21 cellular contexts compared by ENCODE assay signal in genomic region chr20:33863440-33864323, GRCh38. TPM values are rescaled to one million over a fixed set of nuclear protein-coding genes. Genes with fewer than 3 reads are reported as not detected.
DNase-seq lines count a peak whose midpoint lies in the region; ATAC-seq, FAIRE-seq and TF ChIP-seq lines count a peak whose summit lies in the region.
"Had no signal": no experiment of that assay in that cellular context is flagged by ENCODE, and none has a peak within 500 bp of the region (broad histone marks: within the 10 kb centered on the region; RNA-seq: fewer than 3 reads in every experiment).

No MANE protein-coding gene starts in this region.

- H3K9me3 Mint-ChIP-seq in CD4-positive, CD25-positive, alpha-beta regulatory T cell = no peaks in the 10 kb centered on the region
- peaks cover 2% of the 10 kb centered on the region for H3K9me3 Mint-ChIP-seq in astrocyte (ENCODE audit: unreplicated experiment)
- H3K9me3 Mint-ChIP-seq in activated naive CD8-positive, alpha-beta T cell treated with anti-CD3 and anti-CD28 coated beads for 36 hours = no peaks in the 10 kb centered on the region
- H3K9me3 Mint-ChIP-seq: activated T-cell treated with anti-CD3 and anti-CD28 coated beads, Interleukin-2, amount 50 U/mL, for 24 hours; naive thymus-derived CD8-positive, alpha-beta T cell had no signal

- no peak for FAIRE-seq in astrocyte (lab: Jason Lieb, UNC)
- FAIRE-seq: D721Med, islet of Langerhans, small intestine had no signal

- H4K20me1 ChIP-seq in KMS-11 (ENCODE audit: insufficient read depth) = no peaks in the 10 kb centered on the region
- peaks cover 1% of the 10 kb centered on the region for H4K20me1 ChIP-seq in astrocyte (ENCODE audit: insufficient read depth, low read length)

- TF ChIP-seq CTCF in KMS-11 (conservative IDR thresholded peaks at IDR 0.05; ENCODE audit: low read depth, low read length) = no peak
- no peak for TF ChIP-seq CTCF in astrocyte (IDR thresholded peaks at IDR 0.05; ENCODE audit: insufficient read depth, low read depth, low read length)

- H3K4me1 Mint-ChIP-seq in CD4-positive, CD25-positive, alpha-beta regulatory T cell = peaks cover 9 to 17% (median 11%) of the 10 kb centered on the region in 4 donors
- no peaks in the 10 kb centered on the region for H3K4me1 Mint-ChIP-seq in astrocyte (ENCODE audit: low read depth, unreplicated experiment)
- peaks cover 9% of the 10 kb centered on the region for H3K4me1 Mint-ChIP-seq in activated naive CD8-positive, alpha-beta T cell treated with anti-CD3 and anti-CD28 coated beads for 36 hours

- H3K36me3 ChIP-seq in CD4-positive, CD25-positive, alpha-beta regulatory T cell (ENCODE audit: control insufficient read depth, insufficient read depth, low read length) = no peaks in the 10 kb centered on the region
- no peaks in the 10 kb centered on the region for H3K36me3 ChIP-seq in KMS-11 (ENCODE audit: insufficient read depth)
- H3K36me3 ChIP-seq in astrocyte (ENCODE audit: insufficient read depth, low read length) = no peaks in the 10 kb centered on the region
- no peaks in the 10 kb centered on the region for H3K36me3 ChIP-seq in neuronal stem cell (replicated peaks in 1 of 2; ENCODE audit: control insufficient read depth in 2 of 2, insufficient read depth in 2 of 2, low read length in 2 of 2)
- H3K36me3 ChIP-seq: gastroesophageal sphincter, left ventricle myocardium inferior had no signal

- no peak overlapping the region for H3K27ac ChIP-seq in CD4-positive, CD25-positive, alpha-beta regulatory T cell (ENCODE audit: insufficient read depth, low read length, poor library complexity, severe bottlenecking)
- peak overlapping the region; percentile 38 for H3K27ac ChIP-seq in KMS-11
- H3K27ac ChIP-seq in astrocyte (ENCODE audit: low read depth, low read length) = no peak overlapping the region
- no peak overlapping the region for H3K27ac ChIP-seq in neuronal stem cell (replicated peaks; ENCODE audit: low read length)
- H3K27ac ChIP-seq: gastroesophageal sphincter, left ventricle myocardium inferior, tibial artery had no signal

- DNase-seq in CD4-positive, CD25-positive, alpha-beta regulatory T cell = no peak
- DNase-seq in astrocyte (ENCODE audit: low read depth) (no peak), neuronal stem cell (ENCODE audit: low spot score) (no peak), mesenteric fat pad (ENCODE audit: low spot score) (no peak), GM19238 (ENCODE audit: insufficient read length, low spot score) (no peak)
- DNase-seq in activated naive CD8-positive, alpha-beta T cell treated with anti-CD3 and anti-CD28 coated beads for 36 hours = no peak
- DNase-seq: activated gamma-delta T cell; activated T-cell treated with anti-CD3 and anti-CD28 coated beads, Interleukin-2, amount 50 U/mL, for 24 hours; cerebellar nuclear complex; NCI-H1048; NCI-H1694; small intestine had no signal

- H3K4me2 ChIP-seq in KMS-11 (peak overlapping the region; percentile 65), astrocyte (ENCODE audit: low read length) (peak overlapping the region; percentile 80), neuronal stem cell (ENCODE audit: insufficient read depth, low read length, poor library complexity, severe bottlenecking) (no peak overlapping the region)

- H4K8ac ChIP-seq in neuronal stem cell (ENCODE audit: low read depth, low read length) = no peak overlapping the region

- no peak overlapping the region for H3K4me3 ChIP-seq in CD4-positive, CD25-positive, alpha-beta regulatory T cell (ENCODE audit: low read depth, low read length)
- H3K4me3 ChIP-seq in KMS-11 (IDR thresholded peaks at IDR 0.05; ENCODE audit: insufficient read depth, low read depth, low read length) (no peak overlapping the region), astrocyte (ENCODE audit: insufficient read depth, low read depth, low read length) (no peak overlapping the region), neuronal stem cell (ENCODE audit: low read length in 2 of 2) (no peak overlapping the region)
- H3K4me3 ChIP-seq: tibial artery had no signal

- H3K9ac ChIP-seq in KMS-11 (no peak overlapping the region; the same call in 1 of the 2 replicates), astrocyte (ENCODE audit: low read length) (no peak overlapping the region), neuronal stem cell (ENCODE audit: low read depth, low read length, poor library complexity) (no peak overlapping the region)

- H3K27me3 Mint-ChIP-seq in CD4-positive, CD25-positive, alpha-beta regulatory T cell = no peaks in the 10 kb centered on the region
- peaks cover 21% of the 10 kb centered on the region for H3K27me3 Mint-ChIP-seq in astrocyte (ENCODE audit: low read depth, unreplicated experiment)
- no peaks in the 10 kb centered on the region for H3K27me3 Mint-ChIP-seq in activated naive CD8-positive, alpha-beta T cell treated with anti-CD3 and anti-CD28 coated beads for 36 hours
- H3K27me3 Mint-ChIP-seq: activated CD4-positive, alpha-beta T cell treated with anti-CD3 and anti-CD28 coated beads for 36 hours; activated T-cell treated with anti-CD3 and anti-CD28 coated beads, Interleukin-2, amount 50 U/mL, for 24 hours; naive thymus-derived CD8-positive, alpha-beta T cell had no signal

- no peaks in the 10 kb centered on the region for H3K9me3 ChIP-seq in CD4-positive, CD25-positive, alpha-beta regulatory T cell (ENCODE audit: control insufficient read depth in 2 of 2, low read length in 2 of 2)
- H3K9me3 ChIP-seq in astrocyte (ENCODE audit: insufficient read depth, low read depth, low read length) (no peaks in the 10 kb centered on the region), neuronal stem cell (replicated peaks in 1 of 2; ENCODE audit: control insufficient read depth in 2 of 2, insufficient read depth in 1 of 2, low read depth in 1 of 2, low read length in 2 of 2) (peaks cover 0 to 2% of the 10 kb centered on the region in 2 donors)
- H3K9me3 ChIP-seq: gastroesophageal sphincter, left ventricle myocardium inferior, tibial artery had no signal

- H3K27me3 ChIP-seq in CD4-positive, CD25-positive, alpha-beta regulatory T cell (ENCODE audit: control insufficient read depth, insufficient read depth, low read length) = no peaks in the 10 kb centered on the region
- no peaks in the 10 kb centered on the region for H3K27me3 ChIP-seq in KMS-11 (ENCODE audit: insufficient read depth, low read depth)
- peaks cover 3% of the 10 kb centered on the region for H3K27me3 ChIP-seq in astrocyte (ENCODE audit: insufficient read depth, low read length)
- H3K27me3 ChIP-seq in neuronal stem cell (ENCODE audit: control insufficient read depth in 3 of 3, insufficient read depth in 3 of 3, low read depth in 1 of 3, low read length in 3 of 3) = peaks cover 0 to 19% (median 0%) of the 10 kb centered on the region in 3 experiments
- H3K27me3 ChIP-seq: gastroesophageal sphincter, tibial artery had no signal

- peak overlapping the region; percentile 87 for H2BK120ac ChIP-seq in neuronal stem cell (ENCODE audit: low read depth, low read length)

- H2BK5ac ChIP-seq in neuronal stem cell (ENCODE audit: low read length) = peak overlapping the region; percentile 10

- H3K14ac ChIP-seq in neuronal stem cell (ENCODE audit: low read length) = no peak overlapping the region

- no peaks in the 10 kb centered on the region for H3K36me3 Mint-ChIP-seq in CD4-positive, CD25-positive, alpha-beta regulatory T cell
- peaks cover 3% of the 10 kb centered on the region for H3K36me3 Mint-ChIP-seq in astrocyte (ENCODE audit: low read depth, unreplicated experiment)
- H3K36me3 Mint-ChIP-seq in activated naive CD8-positive, alpha-beta T cell treated with anti-CD3 and anti-CD28 coated beads for 36 hours = peaks cover 3% of the 10 kb centered on the region
- H3K36me3 Mint-ChIP-seq: brain; naive thymus-derived CD8-positive, alpha-beta T cell had no signal

- peak overlapping the region; percentile 40 for H2AK5ac ChIP-seq in neuronal stem cell (ENCODE audit: low read depth, low read length)

- H2AFZ ChIP-seq in KMS-11 (ENCODE audit: low read depth) (peak overlapping the region; percentile 14; the same call in 1 of the 2 replicates), astrocyte (ENCODE audit: low read depth, low read length) (no peak overlapping the region), neuronal stem cell (ENCODE audit: low read length) (peak overlapping the region; percentile 83)

- H4K91ac ChIP-seq in neuronal stem cell (ENCODE audit: low read depth, low read length, poor library complexity) = no peak overlapping the region

- no peaks in the 10 kb centered on the region for H3K79me1 ChIP-seq in neuronal stem cell (ENCODE audit: low read depth, low read length)

- H3K18ac ChIP-seq in neuronal stem cell (ENCODE audit: low read length) = peak overlapping the region; percentile 89

- ATAC-seq in CD4-positive, CD25-positive, alpha-beta regulatory T cell (ENCODE audit: low read depth in 2 of 2) = no peak

- peak overlapping the region in 2 of 3 donors; percentile 9 to 60 for H3K27ac Mint-ChIP-seq in CD4-positive, CD25-positive, alpha-beta regulatory T cell
- H3K27ac Mint-ChIP-seq in astrocyte (ENCODE audit: unreplicated experiment) = peak overlapping the region; percentile 2
- no peak overlapping the region for H3K27ac Mint-ChIP-seq in activated naive CD8-positive, alpha-beta T cell treated with anti-CD3 and anti-CD28 coated beads for 36 hours
- H3K27ac Mint-ChIP-seq: activated CD4-positive, alpha-beta T cell treated with anti-CD3 and anti-CD28 coated beads for 36 hours; activated T-cell treated with anti-CD3 and anti-CD28 coated beads, Interleukin-2, amount 50 U/mL, for 24 hours had no signal

- no CpG with 5 or more reads among the region's 7 CpGs for WGBS in neuronal stem cell (ENCODE audit: extremely low coverage in 2 of 2, insufficient read length in 2 of 2, insufficient replicate concordance in 1 of 2), 2 donors

- peak overlapping the region; percentile 53 for H3K23ac ChIP-seq in neuronal stem cell (ENCODE audit: low read depth, low read length, poor library complexity)

- H3K79me2 ChIP-seq in KMS-11 (ENCODE audit: insufficient read depth, low read depth) = no peaks in the 10 kb centered on the region
- H3K79me2 ChIP-seq in astrocyte (ENCODE audit: insufficient read depth, low read length) = no peaks in the 10 kb centered on the region

- peak overlapping the region; percentile 46 for H2BK15ac ChIP-seq in neuronal stem cell (ENCODE audit: low read length)

- no peak overlapping the region for H3K4me3 Mint-ChIP-seq in CD4-positive, CD25-positive, alpha-beta regulatory T cell
- H3K4me3 Mint-ChIP-seq in astrocyte (ENCODE audit: unreplicated experiment) = no peak overlapping the region
- H3K4me3 Mint-ChIP-seq in activated naive CD8-positive, alpha-beta T cell treated with anti-CD3 and anti-CD28 coated beads for 36 hours = no peak overlapping the region
- H3K4me3 Mint-ChIP-seq: activated CD4-positive, alpha-beta T cell treated with anti-CD3 and anti-CD28 coated beads for 36 hours; activated T-cell treated with anti-CD3 and anti-CD28 coated beads, Interleukin-2, amount 50 U/mL, for 24 hours; brain had no signal

- H3K4me1 ChIP-seq in CD4-positive, CD25-positive, alpha-beta regulatory T cell (ENCODE audit: control insufficient read depth, insufficient read depth, low read length, poor library complexity, severe bottlenecking) = peaks cover 18% of the 10 kb centered on the region
- H3K4me1 ChIP-seq in KMS-11 (ENCODE audit: low read depth, poor library complexity, severe bottlenecking) = peaks cover 49% of the 10 kb centered on the region
- no peaks in the 10 kb centered on the region for H3K4me1 ChIP-seq in astrocyte (ENCODE audit: insufficient read depth, low read length)
- H3K4me1 ChIP-seq in neuronal stem cell (ENCODE audit: control insufficient read depth in 2 of 2, insufficient read depth in 1 of 2, low read depth in 1 of 2, low read length in 2 of 2) = peaks cover 0 to 7% of the 10 kb centered on the region in 2 donors

- no peak overlapping the region for H3K4ac ChIP-seq in neuronal stem cell (ENCODE audit: low read length)

- peak overlapping the region; percentile 65 for H2BK12ac ChIP-seq in neuronal stem cell (ENCODE audit: low read length)

RNA-seq across cellular contexts. Expression of gene CHMP4B, which starts 52.5 kb away (rescaled TPM):
- total RNA-seq in CD4-positive, CD25-positive, alpha-beta regulatory T cell = 49.0 TPM
- 1 to 10 TPM; 3.1 to 6.0 (median 4.2) TPM for polyA plus RNA-seq in CD4-positive, CD25-positive, alpha-beta regulatory T cell
- total RNA-seq in astrocyte (85.0 and 90.6 TPM in 2 replicates), mesenteric fat pad (85.2 TPM)
- 68.2 TPM for polyA plus RNA-seq in neuronal stem cell (2013, experiment 1 of 2)
- 67.4 TPM for polyA plus RNA-seq in neuronal stem cell (2013, experiment 2 of 2)
- 10 to 100 TPM; 90.6 to 95.5 TPM for total RNA-seq in activated naive CD8-positive, alpha-beta T cell treated with anti-CD3 and anti-CD28 coated beads for 36 hours
